8 cellular contexts compared by ENCODE assay signal in the genomic region with DNA sequence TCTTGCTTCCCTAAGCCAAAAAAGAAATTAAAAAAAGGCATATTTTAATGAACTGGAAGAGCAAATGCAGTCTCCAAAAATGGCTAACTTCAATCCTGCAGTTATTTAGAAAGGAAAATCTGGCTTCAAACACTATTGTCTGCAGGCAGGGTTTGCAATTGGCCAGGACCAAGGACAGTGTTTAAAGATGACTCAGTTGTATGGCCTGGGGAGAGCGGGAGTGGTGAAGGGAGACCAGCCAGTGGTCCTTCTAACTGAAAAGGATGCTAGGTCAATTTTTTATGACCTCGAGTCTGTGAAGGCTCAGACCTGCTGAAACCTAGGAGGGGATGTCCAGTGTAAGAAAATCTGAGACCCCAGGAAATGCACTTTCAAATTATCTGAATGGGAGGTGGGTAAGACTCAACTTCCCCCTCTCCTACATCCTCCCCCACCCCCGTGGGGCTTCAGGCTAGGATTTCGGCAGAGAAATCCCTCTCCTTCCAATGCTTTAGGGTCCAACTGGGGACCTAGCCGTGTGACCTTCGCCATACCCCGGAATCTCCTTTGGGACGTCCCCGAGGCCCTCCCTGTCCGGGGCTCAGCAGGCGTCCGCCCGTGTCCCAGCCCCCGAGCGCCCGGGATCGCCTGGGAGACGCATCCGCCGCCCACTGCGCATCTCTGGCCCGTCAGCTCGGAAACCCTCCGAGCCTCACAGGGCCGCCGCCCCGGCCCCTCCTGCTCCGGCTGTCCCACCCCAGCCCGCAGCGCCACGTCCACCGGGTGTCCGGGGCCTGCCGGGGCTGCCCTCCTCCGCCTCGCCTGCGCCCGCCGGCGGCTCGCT. TPM values are rescaled to one million over a fixed set of nuclear protein-coding genes. Genes with fewer than 3 reads are reported as not detected.
DNase-seq lines count a peak whose midpoint lies in the region; ATAC-seq, FAIRE-seq and TF ChIP-seq lines count a peak whose summit lies in the region.

No MANE protein-coding gene starts in this region.

- H3K4me3 ChIP-seq in endodermal cell (ENCODE audit: low read length): peak overlapping the region; percentile 76

- no peak overlapping the region for H3K27ac ChIP-seq in endodermal cell (ENCODE audit: low read depth, low read length)

- H3K27ac Mint-ChIP-seq in endodermal cell: no peak overlapping the region

- WGBS in endodermal cell (ENCODE audit: insufficient coverage in 1 of 2, insufficient read length in 1 of 2), 2 experiments: 1 to 11% methylated on average over 7 to 41 of the region's 41 CpGs

- peak overlapping the region; percentile 57 for H3K4me3 Mint-ChIP-seq in endodermal cell

- no peaks in the 10 kb centered on the region for H3K36me3 Mint-ChIP-seq in endodermal cell (ENCODE audit: low read depth)

- H3K4me1 Mint-ChIP-seq in endodermal cell: no peaks in the 10 kb centered on the region

- H3K4me1 ChIP-seq in endodermal cell (ENCODE audit: control insufficient read depth, insufficient read depth, low read length): no peaks in the 10 kb centered on the region

- peak; percentile 53 for FAIRE-seq in urothelium cell line (lab: Jason Lieb, UNC)

- no peak overlapping the region for H3K9ac ChIP-seq in endodermal cell (ENCODE audit: extremely low read depth, low read length, poor library complexity, severe bottlenecking)

- no peaks in the 10 kb centered on the region for H3K9me3 ChIP-seq in endodermal cell (ENCODE audit: control insufficient read depth, low read length)

- DNase-seq in COLO829 (ENCODE audit: low spot score) (peak; percentile 4), GM19238 (ENCODE audit: insufficient read length, low spot score) (peak; percentile 25), SK-N-DZ (ENCODE audit: low spot score) (peak; percentile 44), endodermal cell (peak; percentile 77), mucosa of gallbladder (ENCODE audit: low spot score) (peak; percentile 10), urothelium cell line (ENCODE audit: low spot score) (peak; percentile 79), DMS114 treated with DMSO at 0.1 percent for 48 hours (lab: John Stamatoyannopoulos, UW; ENCODE audit: unreplicated experiment) (no peak)

- H3K36me3 ChIP-seq in endodermal cell (ENCODE audit: control insufficient read depth, insufficient read depth, low read length): no peaks in the 10 kb centered on the region

- H3K27me3 ChIP-seq in endodermal cell (ENCODE audit: control insufficient read depth, insufficient read depth, low read length, poor library complexity, severe bottlenecking): peaks cover 49% of the 10 kb centered on the region

- no peaks in the 10 kb centered on the region for H3K9me3 Mint-ChIP-seq in endodermal cell

- peaks cover 52% of the 10 kb centered on the region for H3K27me3 Mint-ChIP-seq in endodermal cell (ENCODE audit: insufficient read depth)

- TF ChIP-seq CTCF in endodermal cell (conservative IDR thresholded peaks at IDR 0.05): no peak

- ATAC-seq in HG03354 (IDR thresholded peaks at IDR 0.05; ENCODE audit: poor library complexity, severe bottlenecking, unreplicated experiment): peak; percentile 50

RNA-seq across cellular contexts. Expression of a gene that starts 0.6 kb away (rescaled TPM):
- polyA plus RNA-seq in SK-N-DZ (2014; cell fraction: cytosol; rRNA removed): 3.1 and 3.5 TPM in 2 replicates
- polyA plus RNA-seq in SK-N-DZ (2014; cell fraction: nucleus; rRNA removed): 1.5 and 2.6 TPM in 2 replicates
- 1 to 10 TPM in 1 of 2 donors, under 1 TPM in 1; 0.73 to 1.9 TPM for total RNA-seq in endodermal cell
- 0.68 TPM for polyA plus RNA-seq in endodermal cell (2013, experiment 1 of 2)
- polyA plus RNA-seq in endodermal cell (2013, experiment 2 of 2): 0.62 TPM
- 4.4 TPM for total RNA-seq in mucosa of gallbladder

RNA-seq across cellular contexts. Expression of a gene that starts 45.0 kb away (rescaled TPM):
- polyA plus RNA-seq in SK-N-DZ (2014; cell fraction: cytosol; rRNA removed): 29.8 and 32.8 TPM in 2 replicates
- 29.9 and 34.6 TPM in 2 replicates for polyA plus RNA-seq in SK-N-DZ (2014; cell fraction: nucleus; rRNA removed)
- total RNA-seq in endodermal cell (10 to 100 TPM; 67.3 to 79.4 TPM), mucosa of gallbladder (39.4 TPM)
- 47.6 TPM for polyA plus RNA-seq in endodermal cell (2013, experiment 1 of 2)
- polyA plus RNA-seq in endodermal cell (2013, experiment 2 of 2): 45.6 TPM
